ENCODE assay signal across 11 cellular contexts in the genomic region with DNA sequence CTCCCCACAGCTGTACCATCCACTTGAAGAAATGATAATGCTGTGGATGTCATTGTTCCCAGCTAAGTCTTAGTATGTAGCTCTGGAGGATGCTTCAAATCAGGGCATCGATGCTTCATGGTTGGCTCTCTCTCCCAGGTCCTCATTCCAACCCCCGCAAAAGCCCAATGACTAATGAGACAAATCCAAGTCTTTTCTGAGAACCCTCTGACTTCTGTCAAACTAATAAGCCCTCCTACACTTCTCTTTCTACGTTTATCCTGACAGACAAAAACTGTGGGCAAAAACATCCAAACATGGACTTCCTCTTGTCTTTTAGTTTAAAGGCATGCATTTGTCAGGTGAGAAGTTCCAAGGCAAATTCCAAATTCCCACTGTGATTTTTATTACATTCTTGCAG.
"Had no signal": no experiment of that assay in that cellular context is flagged by ENCODE, and none has a peak within 500 bp of the region (broad histone marks: within the 10 kb centered on the region; RNA-seq: fewer than 3 reads in every experiment).

No MANE protein-coding gene starts in this region.

- ATAC-seq: GM23338, HCT116 had no signal

- H2AFZ ChIP-seq: GM23248, GM23338 had no signal

- H3K9ac ChIP-seq: GM23248 had no signal

- H3K36me3 ChIP-seq: HAP-1 had no signal

- H3K27ac ChIP-seq: GM23248 had no signal

- H3K9me3 ChIP-seq: HAP-1 had no signal

- FAIRE-seq: H1, H54 had no signal

- H3K4me2 ChIP-seq: GM23338 had no signal

- H3K4me3 ChIP-seq: GM23248, GM23338, HAP-1 had no signal

- DNase-seq: GM23248, GOT3, H7, H9, HCEC 1CT, HFFc6 had no signal
